14 cellular contexts compared by ENCODE assay signal in genomic region chr11:35377262-35377661, GRCh38. TPM values are rescaled to one million over a fixed set of nuclear protein-coding genes. Genes with fewer than 3 reads are reported as not detected.
DNase-seq lines count a peak whose midpoint lies in the region; ATAC-seq, FAIRE-seq and TF ChIP-seq lines count a peak whose summit lies in the region.
"Had no signal": no experiment of that assay in that cellular context is flagged by ENCODE, and none has a peak within 500 bp of the region (broad histone marks: within the 10 kb centered on the region; RNA-seq: fewer than 3 reads in every experiment).

No MANE protein-coding gene starts in this region.

- H2AFZ ChIP-seq in IMR-90 (replicated peaks; ENCODE audit: low read length, poor library complexity) (no peak overlapping the region), mesenchymal stem cell (ENCODE audit: low read depth, low read length) (no peak overlapping the region)

- DNase-seq in DMS 273 (lab: John Stamatoyannopoulos, UW; ENCODE audit: unreplicated experiment) (peak; percentile 64), DMS 273 treated with DMSO at 0.1 percent for 48 hours (lab: John Stamatoyannopoulos, UW) (no peak), IMR-90 (no peak), mesenchymal stem cell (no peak), small intestine (no peak), NCI-H510A (lab: John Stamatoyannopoulos, UW) (no peak)
- DNase-seq: CD8-positive, alpha-beta T cell; COR-L47 had no signal

- ATAC-seq in IMR-90 (ENCODE audit: low read depth) (no peak), SK-N-SH treated with all-trans-retinoic acid at 6 μM for 48 hours (peak; percentile 13; the same call in 1 of the 3 replicates), HG03460 (IDR thresholded peaks at IDR 0.05; ENCODE audit: unreplicated experiment) (no peak)
- ATAC-seq: CD8-positive, alpha-beta T cell; HepG2 had no signal

- H4K5ac ChIP-seq in IMR-90 (ENCODE audit: low read depth, low read length), result no peak overlapping the region

- H3K27me3 ChIP-seq in IMR-90 (ENCODE audit: control insufficient read depth, insufficient read depth, low read length) (no peaks in the 10 kb centered on the region), mesenchymal stem cell (ENCODE audit: control insufficient read depth in 1 of 2, insufficient read depth in 1 of 2, low read length in 2 of 2) (no peaks in the 10 kb centered on the region), small intestine (ENCODE audit: control insufficient read depth in 2 of 2, insufficient read depth in 2 of 2, low read length in 2 of 2) (no peaks in the 10 kb centered on the region)

- H3K36me3 ChIP-seq in IMR-90 (ENCODE audit: control insufficient read depth, insufficient read depth, low read length) (no peaks in the 10 kb centered on the region), mesenchymal stem cell (ENCODE audit: control insufficient read depth in 1 of 2, insufficient read depth in 2 of 2, low read depth in 1 of 2, low read length in 2 of 2) (peaks cover 0 to 34% of the 10 kb centered on the region in 2 experiments), small intestine (ENCODE audit: control insufficient read depth in 2 of 2, insufficient read depth in 2 of 2, low read length in 2 of 2) (no peaks in the 10 kb centered on the region)

- no peak overlapping the region for H3K56ac ChIP-seq in IMR-90 (ENCODE audit: extremely low read depth, insufficient read depth, low read length)

- H3K9me1 ChIP-seq in IMR-90 (ENCODE audit: insufficient read depth, low read length), result peaks cover 4% of the 10 kb centered on the region; the same call in 1 of the 2 replicates

- H3K9ac ChIP-seq in IMR-90 (ENCODE audit: low read depth, low read length), result no peak overlapping the region
- H3K9ac ChIP-seq in mesenchymal stem cell (ENCODE audit: low read length), result peak overlapping the region; percentile 37

- dilution Hi-C loops in IMR-90 (cut with HindIII; ENCODE audit: low sequenced_read_pairs, unreplicated experiment), result no loop called here

- H3K18ac ChIP-seq in IMR-90 (ENCODE audit: low read depth, low read length) (no peak overlapping the region), mesenchymal stem cell (ENCODE audit: low read depth in 1 of 2, low read length in 2 of 2) (no peak overlapping the region)

- no TSS peak for BruUV-seq in IMR-90 (replicated peaks; lab: Mats Ljungman, UMichigan)

- in situ Hi-C loops in IMR-90 (cut with MboI; ENCODE audit: low sequenced_read_pairs), result loop anchor here (10.0 kb wide), 1 partner anchor 382 kb away; no protein-coding TSS in a partner anchor

- no peak overlapping the region for H2BK120ac ChIP-seq in IMR-90 (ENCODE audit: low read depth, low read length)
- no peak overlapping the region for H2BK120ac ChIP-seq in mesenchymal stem cell (ENCODE audit: low read depth, low read length)

- H3K4me3 ChIP-seq in IMR-90 (ENCODE audit: insufficient read depth, low read depth, low read length) (no peak overlapping the region), mesenchymal stem cell (ENCODE audit: insufficient read depth in 1 of 2, low read depth in 1 of 2, low read length in 2 of 2) (no peak overlapping the region), small intestine (ENCODE audit: low read depth in 1 of 2, low read length in 2 of 2) (no peak overlapping the region)

- H3K4ac ChIP-seq in IMR-90 (ENCODE audit: low read depth, low read length), result no peak overlapping the region
- H3K4ac ChIP-seq in mesenchymal stem cell (ENCODE audit: low read depth in 1 of 2, low read length in 2 of 2), result no peak overlapping the region

- 93% methylated on average over 3 of the region's 6 CpGs; no CpG with 5 or more reads in 1 of the 2 experiments for WGBS in IMR-90 (ENCODE audit: extremely low coverage in 2 of 2, insufficient read length in 1 of 2), 2 experiments
- WGBS in mesenchymal stem cell, result 85% methylated on average over 6 of the region's 6 CpGs
- 81 to 89% (median 86%) methylated on average over 6 of the region's 6 CpGs for WGBS in small intestine, 3 donors

- H2AK5ac ChIP-seq in IMR-90 (ENCODE audit: low read depth, low read length) (no peak overlapping the region), mesenchymal stem cell (ENCODE audit: low read length, severe bottlenecking) (no peak overlapping the region)

- H4K20me1 ChIP-seq in IMR-90 (ENCODE audit: insufficient read depth, low read length), result no peaks in the 10 kb centered on the region

- FAIRE-seq in small intestine (lab: Jason Lieb, UNC), result no peak
- FAIRE-seq: GM12892, HepG2 had no signal

- CTCF ChIA-PET in IMR-90 (lab: Yijun Ruan, JAX), result no interaction called here

- no peak overlapping the region for H4K91ac ChIP-seq in IMR-90 (ENCODE audit: insufficient read depth, low read depth, low read length)
- H4K91ac ChIP-seq in mesenchymal stem cell (ENCODE audit: low read length), result no peak overlapping the region

- H2AK9ac ChIP-seq in IMR-90 (replicated peaks; ENCODE audit: low read depth, low read length, poor library complexity), result no peak overlapping the region

- POLR2A ChIA-PET in IMR-90 (lab: Charles Lee; ENCODE audit: unreplicated experiment), result interaction anchor here (0.6 kb wide), 1 partner anchor 229 kb away, joined by 3 read pairs; no protein-coding TSS in a partner anchor

- no peak overlapping the region for H2BK20ac ChIP-seq in IMR-90 (ENCODE audit: low read depth, low read length)

- H3K14ac ChIP-seq in IMR-90 (replicated peaks; ENCODE audit: low read depth, low read length) (0 out of 2 replicates have a peak overlapping the region, but pooled peaks have one; percentile 4), mesenchymal stem cell (ENCODE audit: low read length in 2 of 2) (no peak overlapping the region)

- H3K4me1 ChIP-seq in IMR-90 (ENCODE audit: control insufficient read depth, insufficient read depth, low read length), result peaks cover 4% of the 10 kb centered on the region; the same call in 1 of the 2 replicates
- peaks cover 8% of the 10 kb centered on the region for H3K4me1 ChIP-seq in mesenchymal stem cell (ENCODE audit: control insufficient read depth, insufficient read depth, low read depth, low read length)
- H3K4me1 ChIP-seq in small intestine (ENCODE audit: control insufficient read depth in 2 of 2, insufficient read depth in 1 of 2, low read depth in 1 of 2, low read length in 1 of 2), result peaks cover 3 to 4% of the 10 kb centered on the region in 2 donors

- H3K23ac ChIP-seq in IMR-90 (ENCODE audit: low read depth, low read length) (no peak overlapping the region), mesenchymal stem cell (ENCODE audit: low read length in 2 of 2) (no peak overlapping the region)

- no peak for TF ChIP-seq CTCF in IMR-90 (conservative IDR thresholded peaks at IDR 0.05; ENCODE audit: low read depth, low read length)

- no peak overlapping the region for H2BK12ac ChIP-seq in mesenchymal stem cell (ENCODE audit: low read length in 2 of 2)

- no peak overlapping the region for H4K8ac ChIP-seq in IMR-90 (ENCODE audit: low read depth in 2 of 2, low read length in 2 of 2)
- H4K8ac ChIP-seq in mesenchymal stem cell (ENCODE audit: low read length), result no peak overlapping the region

- H3K4me2 ChIP-seq in IMR-90 (ENCODE audit: low read depth, low read length) (no peak overlapping the region), mesenchymal stem cell (ENCODE audit: low read length, poor library complexity, severe bottlenecking) (no peak overlapping the region)

- H2BK15ac ChIP-seq in IMR-90 (ENCODE audit: low read depth, low read length) (no peak overlapping the region), mesenchymal stem cell (ENCODE audit: low read depth, poor library complexity, severe bottlenecking) (no peak overlapping the region)

- H3K9me3 ChIP-seq in IMR-90 (ENCODE audit: control insufficient read depth, insufficient read depth, low read length) (no peaks in the 10 kb centered on the region), mesenchymal stem cell (ENCODE audit: control insufficient read depth, low read length) (no peaks in the 10 kb centered on the region), small intestine (ENCODE audit: control insufficient read depth, low read depth) (no peaks in the 10 kb centered on the region)

- intact Hi-C loops in IMR-90 (cut with micrococcal nuclease), result no loop called here

- no peak for TF ChIP-seq RAD21 in IMR-90 (IDR thresholded peaks at IDR 0.05; ENCODE audit: low read length)

- no peaks in the 10 kb centered on the region; a peak in 1 of 4 replicates for H3K79me1 ChIP-seq in IMR-90 (ENCODE audit: low read depth in 1 of 2, low read length in 2 of 2)
- no peaks in the 10 kb centered on the region for H3K79me1 ChIP-seq in mesenchymal stem cell (replicated peaks; ENCODE audit: low read length, poor library complexity, severe bottlenecking)

- H2BK5ac ChIP-seq in IMR-90 (ENCODE audit: low read depth, low read length, poor library complexity, severe bottlenecking) (no peak overlapping the region), mesenchymal stem cell (ENCODE audit: low read depth, low read length, poor library complexity, severe bottlenecking) (no peak overlapping the region)

- H3K27ac ChIP-seq in IMR-90 (ENCODE audit: insufficient read depth, low read length) (no peak overlapping the region), mesenchymal stem cell (ENCODE audit: low read length, poor library complexity, severe bottlenecking) (no peak overlapping the region), small intestine (ENCODE audit: low read depth in 1 of 2, low read length in 1 of 2) (no peak overlapping the region)
- H3K27ac ChIP-seq: 22Rv1 had no signal

- no peak for TF ChIP-seq POLR2A in IMR-90 (IDR thresholded peaks at IDR 0.05; ENCODE audit: low read depth, low read length)

TF ChIP-seq in IMR-90, 13 proteins besides CTCF, POLR2A, EP300 and RAD21 (continues in another document):
- TF ChIP-seq CEBPB (IDR thresholded peaks at IDR 0.05; ENCODE audit: low read depth, low read length) (no peak), RCOR1 (IDR thresholded peaks at IDR 0.05; ENCODE audit: insufficient replicate concordance, low read length) (no peak), RFX5 (IDR thresholded peaks at IDR 0.05; ENCODE audit: low read depth, low read length) (no peak), SMC3 (IDR thresholded peaks at IDR 0.05; ENCODE audit: low read depth, low read length) (no peak), CHD1 (IDR thresholded peaks at IDR 0.05; ENCODE audit: low read depth, low read length) (no peak)

TF ChIP-seq in SK-N-SH treated with all-trans-retinoic acid at 6 μM for 48 hours, 23 proteins besides CTCF, POLR2A, EP300 and RAD21 (continues in another document):
- no peak for TF ChIP-seq ISL1 (CRISPR knock-in tag; IDR thresholded peaks at IDR 0.05)
- peak; percentile 14; the same call in 1 of the 2 replicates for TF ChIP-seq TCF4 (CRISPR knock-in tag; IDR thresholded peaks at IDR 0.05; ENCODE audit: borderline replicate concordance)
- no peak for TF ChIP-seq ZNF70 (CRISPR knock-in tag; IDR thresholded peaks at IDR 0.05)
- no peak for TF ChIP-seq CSDC2 (CRISPR knock-in tag; IDR thresholded peaks at IDR 0.05)
- no peak for TF ChIP-seq ZNF8 (CRISPR knock-in tag; IDR thresholded peaks at IDR 0.05)
- TF ChIP-seq OSR1 (CRISPR knock-in tag; IDR thresholded peaks at IDR 0.05), result no peak

RNA-seq across cellular contexts. Expression of gene SLC1A2, which starts 42.1 kb away (rescaled TPM):
- total RNA-seq in IMR-90 (2012; rRNA removed), result 0.54 and 0.56 TPM in 2 replicates
- polyA plus RNA-seq in IMR-90 (2012; rRNA removed), result 0.15 and 0.17 TPM in 2 replicates
- 0.01 and 0.05 TPM in 2 replicates for polyA plus RNA-seq in IMR-90 (2012; cell fraction: cytosol; rRNA removed)
- polyA plus RNA-seq in IMR-90 (2012; cell fraction: nucleus; rRNA removed; ENCODE audit: low replicate concordance), result 0.41 and 2.7 TPM in 2 replicates
- 0.18 TPM for polyA plus RNA-seq in mesenchymal stem cell (2013, experiment 1 of 2)
- polyA plus RNA-seq in mesenchymal stem cell (2013, experiment 2 of 2), result 0.11 TPM
- under 1 TPM in 1 of 3 donors, not detected in 2; 0.18 TPM for polyA plus RNA-seq in small intestine
- total RNA-seq: CD8-positive, alpha-beta T cell had no signal
- polyA plus RNA-seq: CD14-positive monocyte had no signal
